15 cellular contexts compared by ENCODE assay signal in the genomic region with DNA sequence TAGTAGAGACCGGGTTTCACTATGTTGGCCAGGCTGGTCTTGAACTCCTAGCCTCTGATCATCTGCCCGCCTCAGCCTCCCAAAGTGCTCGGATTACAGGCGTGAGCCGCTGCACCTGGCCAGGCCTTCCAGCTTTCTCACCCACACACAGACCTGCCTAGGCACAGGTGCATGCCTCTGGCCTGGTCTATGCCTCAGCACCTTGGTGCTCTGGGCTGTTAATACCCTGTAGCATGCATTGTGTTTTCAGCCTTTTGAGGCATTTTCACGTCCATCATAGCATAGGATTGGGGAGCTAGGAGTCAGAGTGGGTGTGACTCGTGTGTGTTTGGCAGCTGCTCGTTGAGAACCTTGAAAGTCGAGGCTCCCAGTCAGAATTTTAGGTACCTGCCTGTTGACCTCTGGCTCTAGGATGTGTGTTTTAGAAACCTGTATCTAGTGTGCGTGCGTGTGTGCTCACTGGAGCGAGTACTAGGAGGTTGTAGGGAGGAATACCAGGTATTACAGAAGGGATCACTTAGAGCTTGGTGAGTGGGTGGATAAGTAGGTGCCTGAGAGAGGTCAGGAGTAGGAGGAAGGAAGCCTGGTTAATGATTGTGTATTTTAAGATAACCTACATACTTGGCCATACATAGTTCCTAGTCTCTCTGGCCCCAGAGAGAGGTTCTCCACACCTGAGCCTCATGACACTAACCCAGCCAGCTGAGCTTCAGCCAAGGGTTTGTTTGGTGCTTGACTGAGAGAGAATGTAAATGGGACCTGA. TPM values are rescaled to one million over a fixed set of nuclear protein-coding genes. Genes with fewer than 3 reads are reported as not detected.
DNase-seq lines count a peak whose midpoint lies in the region; ATAC-seq and TF ChIP-seq lines count a peak whose summit lies in the region.
"Had no signal": no experiment of that assay in that cellular context is flagged by ENCODE, and none has a peak within 500 bp of the region (broad histone marks: within the 10 kb centered on the region; RNA-seq: fewer than 3 reads in every experiment).

No MANE protein-coding gene starts in this region.

- H3K36me3 ChIP-seq in mucosa of descending colon (ENCODE audit: low read depth), result peaks cover 7% of the 10 kb centered on the region

- DNase-seq in stimulated activated naive CD8-positive, alpha-beta T cell treated with anti-CD3 and anti-CD28 coated beads, Interleukin-15, amount 100 ng/mL, for 72 hours, result no peak
- no peak for DNase-seq in mucosa of descending colon
- no peak for DNase-seq in NCI-H526 treated with DMSO at 0.1 percent for 48 hours (lab: John Stamatoyannopoulos, UW)
- no peak for DNase-seq in DMS 273 treated with DMSO at 0.1 percent for 48 hours (lab: John Stamatoyannopoulos, UW)
- DNase-seq: activated naive CD4-positive, alpha-beta T cell; effector CD8-positive, alpha-beta T cell; hippocampal formation; NCI-H187 treated with DMSO at 0.1 percent for 48 hours; stimulated activated CD4-positive, alpha-beta T cell treated with anti-CD3 and anti-CD28 coated beads, Interleukin-4, amount 100 ng/mL, for 1 hour had no signal

- no peaks in the 10 kb centered on the region for H3K9me3 ChIP-seq in mucosa of descending colon
- H3K9me3 ChIP-seq: Peyer's patch had no signal

- H3K4me1 Mint-ChIP-seq in stimulated activated naive CD8-positive, alpha-beta T cell treated with anti-CD3 and anti-CD28 coated beads, Interleukin-15, Interleukin-2, amounts not matched to agents 100 ng/mL and 50 ng/mL, for 24 hours (ENCODE audit: low read depth), result peaks cover 78% of the 10 kb centered on the region
- peaks cover 89% of the 10 kb centered on the region for H3K4me1 Mint-ChIP-seq in stimulated activated naive CD8-positive, alpha-beta T cell treated with anti-CD3 and anti-CD28 coated beads, Interleukin-15, amount 100 ng/mL, for 72 hours
- H3K4me1 Mint-ChIP-seq in activated naive CD8-positive, alpha-beta T cell (ENCODE audit: low read depth), result peaks cover 79% of the 10 kb centered on the region

- peaks cover 39% of the 10 kb centered on the region for H3K4me1 ChIP-seq in mucosa of descending colon (ENCODE audit: low read depth)

- intact Hi-C loops in mucosa of descending colon (cut with DNase I, micrococcal nuclease), result no loop called here

- H3K27ac Mint-ChIP-seq in stimulated activated naive CD8-positive, alpha-beta T cell treated with anti-CD3 and anti-CD28 coated beads, Interleukin-15, Interleukin-2, amounts not matched to agents 100 ng/mL and 50 ng/mL, for 24 hours, result peak overlapping the region; percentile 31
- peak overlapping the region in 1 of 2 donors; percentile 52 for H3K27ac Mint-ChIP-seq in stimulated activated naive CD8-positive, alpha-beta T cell treated with anti-CD3 and anti-CD28 coated beads, Interleukin-15, amount 100 ng/mL, for 72 hours
- H3K27ac Mint-ChIP-seq in activated naive CD8-positive, alpha-beta T cell, result peak overlapping the region; percentile 13

- peak overlapping the region; percentile 19 for H3K4me3 Mint-ChIP-seq in stimulated activated naive CD8-positive, alpha-beta T cell treated with anti-CD3 and anti-CD28 coated beads, Interleukin-15, Interleukin-2, amounts not matched to agents 100 ng/mL and 50 ng/mL, for 24 hours
- peak overlapping the region in 1 of 2 donors; percentile 5 for H3K4me3 Mint-ChIP-seq in stimulated activated naive CD8-positive, alpha-beta T cell treated with anti-CD3 and anti-CD28 coated beads, Interleukin-15, amount 100 ng/mL, for 72 hours
- H3K4me3 Mint-ChIP-seq in activated naive CD8-positive, alpha-beta T cell, result peak overlapping the region; percentile 70

- no peaks in the 10 kb centered on the region for H3K27me3 Mint-ChIP-seq in stimulated activated naive CD8-positive, alpha-beta T cell treated with anti-CD3 and anti-CD28 coated beads, Interleukin-15, Interleukin-2, amounts not matched to agents 100 ng/mL and 50 ng/mL, for 24 hours
- no peaks in the 10 kb centered on the region for H3K27me3 Mint-ChIP-seq in stimulated activated naive CD8-positive, alpha-beta T cell treated with anti-CD3 and anti-CD28 coated beads, Interleukin-15, amount 100 ng/mL, for 72 hours
- no peaks in the 10 kb centered on the region for H3K27me3 Mint-ChIP-seq in activated naive CD8-positive, alpha-beta T cell

- H3K4me3 ChIP-seq in mucosa of descending colon, result no peak overlapping the region

- H3K36me3 Mint-ChIP-seq in stimulated activated naive CD8-positive, alpha-beta T cell treated with anti-CD3 and anti-CD28 coated beads, Interleukin-15, Interleukin-2, amounts not matched to agents 100 ng/mL and 50 ng/mL, for 24 hours (ENCODE audit: low read depth), result peaks cover 81% of the 10 kb centered on the region
- peaks cover 2% of the 10 kb centered on the region for H3K36me3 Mint-ChIP-seq in activated naive CD8-positive, alpha-beta T cell

- H3K9me3 Mint-ChIP-seq in stimulated activated naive CD8-positive, alpha-beta T cell treated with anti-CD3 and anti-CD28 coated beads, Interleukin-15, Interleukin-2, amounts not matched to agents 100 ng/mL and 50 ng/mL, for 24 hours, result no peaks in the 10 kb centered on the region
- no peaks in the 10 kb centered on the region for H3K9me3 Mint-ChIP-seq in stimulated activated naive CD8-positive, alpha-beta T cell treated with anti-CD3 and anti-CD28 coated beads, Interleukin-15, amount 100 ng/mL, for 72 hours
- H3K9me3 Mint-ChIP-seq in activated naive CD8-positive, alpha-beta T cell (ENCODE audit: low read depth), result no peaks in the 10 kb centered on the region

- ATAC-seq in stimulated activated naive CD8-positive, alpha-beta T cell treated with anti-CD3 and anti-CD28 coated beads, Interleukin-15, amount 100 ng/mL, for 72 hours, result no peak
- peak; percentile 91 for ATAC-seq in mucosa of descending colon
- ATAC-seq in GM21619 (IDR thresholded peaks at IDR 0.05; ENCODE audit: unreplicated experiment), result no peak
- no peak for ATAC-seq in HG02870 (IDR thresholded peaks at IDR 0.05; ENCODE audit: unreplicated experiment)

- no peak for TF ChIP-seq CTCF in mucosa of descending colon (IDR thresholded peaks at IDR 0.05)

RNA-seq across cellular contexts. Expression of a gene that starts 20.0 kb away (rescaled TPM):
- 10 to 100 TPM; 48.7 to 63.4 (median 55.3) TPM for total RNA-seq in mucosa of descending colon

RNA-seq across cellular contexts. Expression of a gene that starts 29.8 kb away (rescaled TPM):
- 100 to 1,000 TPM in 2 of 3 donors, 10 to 100 TPM in 1; 73.1 to 239 (median 181) TPM for total RNA-seq in mucosa of descending colon
- total RNA-seq: HT1080 had no signal

RNA-seq across cellular contexts. Expression of a gene that starts 44.9 kb away (rescaled TPM):
- total RNA-seq in mucosa of descending colon, result 10 to 100 TPM; 42.9 to 71.3 (median 43.6) TPM
